ENCODE assay signal across 32 cellular contexts in genomic region chr2:106800180-106800579, GRCh38.
"Had no signal": no experiment of that assay in that cellular context is flagged by ENCODE, and none has a peak within 500 bp of the region (broad histone marks: within the 10 kb centered on the region; RNA-seq: fewer than 3 reads in every experiment).

No MANE protein-coding gene starts in this region.

- H3K4me3 ChIP-seq: breast epithelium, esophagus squamous epithelium, gastroesophageal sphincter had no signal

- FAIRE-seq: colon had no signal

- H3K27ac ChIP-seq: breast epithelium, esophagus squamous epithelium, gastroesophageal sphincter, WERI-Rb-1 had no signal

- H3K36me3 ChIP-seq: breast epithelium, esophagus squamous epithelium, WERI-Rb-1 had no signal

- DNase-seq: activated B cell treated with CpG ODN at 0.5 μM for 24 hours; activated CD4-positive, alpha-beta memory T cell treated with anti-CD3 and anti-CD28 coated beads, Interleukin-2, amount 10 ng/mL, durations not matched to agents 7 days and 5 days; activated CD4-positive, alpha-beta T cell treated with anti-CD3 and anti-CD28 coated beads for 48 hours; activated CD8-positive, alpha-beta memory T cell treated with anti-CD3 and anti-CD28 coated beads for 24 hours; activated effector memory CD4-positive, alpha-beta T cell treated with Interleukin-2 at 50 U/mL for 16 hours; activated gamma-delta T cell treated with Interleukin-2 at 50 U/mL for 16 hours; activated naive CD4-positive, alpha-beta T cell treated with anti-CD3 and anti-CD28 coated beads, Interleukin-2, amount 50 U/mL, for 16 hours; activated naive CD4-positive, alpha-beta T cell treated with Interleukin-2 at 50 U/mL for 16 hours; activated T-cell treated with anti-CD3 and anti-CD28 coated beads, Interleukin-2, amount 50 U/mL, for 4 hours; amniotic stem cell; anterior cingulate cortex; cortex of kidney; dermis blood vessel endothelial cell; effector CD4-positive, alpha-beta T cell; effector memory CD8-positive, alpha-beta T cell; erythroblast; esophagus squamous epithelium; foreskin melanocyte; head of caudate nucleus; T-helper 1 cell; T-helper 17 cell; T1000; WERI-Rb-1 had no signal

- H3K4me1 Mint-ChIP-seq: activated B cell treated with CpG ODN at 0.5 μM for 24 hours; activated CD4-positive, alpha-beta memory T cell treated with anti-CD3 and anti-CD28 coated beads, Interleukin-2, amount 10 ng/mL, durations not matched to agents 7 days and 5 days; activated T-helper 17 cell treated with anti-CD3 and anti-CD28 coated beads, Interleukin-2, amount 50 U/mL, for 72 hours; central memory CD8-positive, alpha-beta T cell had no signal

- H3K27ac Mint-ChIP-seq: activated B cell treated with CpG ODN at 0.5 μM for 24 hours; activated CD4-positive, alpha-beta memory T cell treated with anti-CD3 and anti-CD28 coated beads, Interleukin-2, amount 10 ng/mL, durations not matched to agents 7 days and 5 days; activated naive CD8-positive, alpha-beta T cell; activated T-helper 17 cell treated with anti-CD3 and anti-CD28 coated beads, Interleukin-2, amount 50 U/mL, for 72 hours; effector memory CD8-positive, alpha-beta T cell; T-helper 17 cell; T-helper 2 cell treated with Interferon-gamma antibody and Interleukin-4, amounts not matched to agents 5 μg/mL and 100 μg/mL, for 36 hours had no signal

- H3K27me3 Mint-ChIP-seq: activated B cell treated with CpG ODN at 0.5 μM for 24 hours; activated CD4-positive, alpha-beta memory T cell treated with anti-CD3 and anti-CD28 coated beads, Interleukin-2, amount 10 ng/mL, durations not matched to agents 7 days and 5 days; brain; central memory CD8-positive, alpha-beta T cell; effector memory CD8-positive, alpha-beta T cell had no signal

- ATAC-seq: activated CD4-positive, CD25-positive, alpha-beta regulatory T cell treated with anti-CD3 and anti-CD28 coated beads, Interleukin-2, amount 50 U/mL, for 24 hours; activated T-cell treated with anti-CD3 and anti-CD28 coated beads, Interleukin-2, amount 50 U/mL, for 4 hours; activated T-helper 17 cell treated with anti-CD3 and anti-CD28 coated beads, Interleukin-2, amount 50 U/mL, for 72 hours; effector memory CD8-positive, alpha-beta T cell; gastroesophageal sphincter; T-helper 17 cell had no signal

- H3K9me3 Mint-ChIP-seq: activated B cell treated with CpG ODN at 0.5 μM for 24 hours; activated CD4-positive, alpha-beta memory T cell treated with anti-CD3 and anti-CD28 coated beads, Interleukin-2, amount 10 ng/mL, durations not matched to agents 7 days and 5 days; activated T-cell treated with anti-CD3 and anti-CD28 coated beads, Interleukin-2, amount 50 U/mL, for 4 hours; T-helper 2 cell treated with Interferon-gamma antibody and Interleukin-4, amounts not matched to agents 5 μg/mL and 100 μg/mL, for 36 hours had no signal

- H3K36me3 Mint-ChIP-seq: activated naive CD8-positive, alpha-beta T cell had no signal

- H3K27me3 ChIP-seq: breast epithelium, esophagus squamous epithelium, gastroesophageal sphincter had no signal

- H3K4me3 Mint-ChIP-seq: activated B cell treated with CpG ODN at 0.5 μM for 24 hours; activated CD4-positive, alpha-beta memory T cell treated with anti-CD3 and anti-CD28 coated beads, Interleukin-2, amount 10 ng/mL, durations not matched to agents 7 days and 5 days; activated naive CD8-positive, alpha-beta T cell; activated T-cell treated with anti-CD3 and anti-CD28 coated beads, Interleukin-2, amount 50 U/mL, for 4 hours; activated T-helper 17 cell treated with anti-CD3 and anti-CD28 coated beads, Interleukin-2, amount 50 U/mL, for 72 hours; brain; central memory CD8-positive, alpha-beta T cell; effector memory CD8-positive, alpha-beta T cell; T-helper 17 cell; T-helper 2 cell treated with Interferon-gamma antibody and Interleukin-4, amounts not matched to agents 5 μg/mL and 100 μg/mL, for 36 hours had no signal

- H3K4me1 ChIP-seq: breast epithelium, esophagus squamous epithelium, gastroesophageal sphincter had no signal

- H3K9me3 ChIP-seq: breast epithelium, esophagus squamous epithelium, gastroesophageal sphincter had no signal
